Comparison of ENCODE assay signal across 31 cellular contexts in genomic region chr10:43114743-43115611, GRCh38. TPM values are rescaled to one million over a fixed set of nuclear protein-coding genes. Genes with fewer than 3 reads are reported as not detected.
A peak's percentile ranks its signal among the peaks of the same experiment; 100 is the strongest.
DNase-seq lines count a peak whose midpoint lies in the region; ATAC-seq, FAIRE-seq and TF ChIP-seq lines count a peak whose summit lies in the region.
"Had no signal": no experiment of that assay in that cellular context is flagged by ENCODE, and none has a peak within 500 bp of the region (broad histone marks: within the 10 kb centered on the region; RNA-seq: fewer than 3 reads in every experiment).

No MANE protein-coding gene starts in this region.

- no peak for TF ChIP-seq POLR2A in HepG2 (IDR thresholded peaks at IDR 0.05; ENCODE audit: insufficient read depth in 1 of 2, low read depth in 2 of 2, low read length in 2 of 2)
- no peak for TF ChIP-seq POLR2A in right lobe of liver (IDR thresholded peaks at IDR 0.05)
- no peak for TF ChIP-seq POLR2A in breast epithelium (IDR thresholded peaks at IDR 0.05)

- no peak for FAIRE-seq in HepG2 (lab: Jason Lieb, UNC)
- FAIRE-seq: astrocyte had no signal

- H3K27me3 ChIP-seq in HepG2 (ENCODE audit: control insufficient read depth in 1 of 2, insufficient read depth in 2 of 2, low read length in 2 of 2), result peaks cover 2 to 32% of the 10 kb centered on the region in 2 experiments; a peak in 4 of 5 replicates
- H3K27me3 ChIP-seq in right lobe of liver, result no peaks in the 10 kb centered on the region
- no peaks in the 10 kb centered on the region for H3K27me3 ChIP-seq in RWPE2 (ENCODE audit: insufficient read depth, poor library complexity, severe bottlenecking)
- no peaks in the 10 kb centered on the region for H3K27me3 ChIP-seq in lower lobe of right lung (ENCODE audit: low read depth)
- H3K27me3 ChIP-seq in breast epithelium, result no peaks in the 10 kb centered on the region
- H3K27me3 ChIP-seq: esophagus muscularis mucosa, transverse colon had no signal

- H3K4me2 ChIP-seq in HepG2 (ENCODE audit: low read depth, low read length), result no peak overlapping the region

- H3K36me3 Mint-ChIP-seq in activated T-cell treated with anti-CD3 and anti-CD28 coated beads, Interleukin-2, amount 50 U/mL, for 72 hours (ENCODE audit: insufficient read depth in 2 of 2), result no peaks in the 10 kb centered on the region
- H3K36me3 Mint-ChIP-seq: CD4-positive, CD25-positive, alpha-beta regulatory T cell; T-cell had no signal

- 0% methylated on average over 4 of the region's 17 CpGs for WGBS in HepG2 (ENCODE audit: low lambda C conversion rate)
- 60% methylated on average over 1 of the region's 17 CpGs for WGBS in right lobe of liver (ENCODE audit: insufficient coverage, low coverage, low lambda C conversion rate, missing lambda C conversion rate)

- TF ChIP-seq RAD21 in HepG2 (CRISPR knock-in tag; IDR thresholded peaks at IDR 0.05), result no peak

- H3K9me3 ChIP-seq in HepG2 (ENCODE audit: low read length), result no peaks in the 10 kb centered on the region
- H3K9me3 ChIP-seq in right lobe of liver, result no peaks in the 10 kb centered on the region
- H3K9me3 ChIP-seq in RWPE2 (ENCODE audit: severe bottlenecking), result no peaks in the 10 kb centered on the region
- no peaks in the 10 kb centered on the region for H3K9me3 ChIP-seq in lower lobe of right lung
- H3K9me3 ChIP-seq in breast epithelium, result no peaks in the 10 kb centered on the region
- H3K9me3 ChIP-seq: esophagus muscularis mucosa, transverse colon had no signal

- no peak overlapping the region for H3K4me3 Mint-ChIP-seq in activated T-cell treated with anti-CD3 and anti-CD28 coated beads, Interleukin-2, amount 50 U/mL, for 72 hours
- H3K4me3 Mint-ChIP-seq: activated CD4-positive, alpha-beta T cell treated with anti-CD3 and anti-CD28 coated beads for 36 hours; activated T-cell treated with anti-CD3 and anti-CD28 coated beads, Interleukin-2, amount 50 U/mL, for 4 hours; H9; stimulated activated naive CD8-positive, alpha-beta T cell treated with anti-CD3 and anti-CD28 coated beads, Interleukin-15, amount 100 ng/mL, for 72 hours; T-cell had no signal

- DNase-seq in HepG2 (ENCODE audit: low spot score) (no peak), right lobe of liver (no peak), RWPE2 (ENCODE audit: low spot score) (no peak), lower lobe of right lung (peak; percentile 36), HUDEP-2 (lab: John Stamatoyannopoulos, UW; ENCODE audit: unreplicated experiment in 76 of 76) (no peak), breast epithelium (ENCODE audit: low spot score in 2 of 2) (no peak)
- DNase-seq in activated T-cell treated with anti-CD3 and anti-CD28 coated beads, Interleukin-2, amount 50 U/mL, for 72 hours, result no peak
- DNase-seq in activated CD8-positive, alpha-beta memory T cell treated with anti-CD3 and anti-CD28 coated beads, Interleukin-2, amount 50 U/mL, for 4 hours, result no peak
- DNase-seq: activated CD4-positive, alpha-beta T cell treated with anti-CD3 and anti-CD28 coated beads for 36 hours; activated CD8-positive, alpha-beta memory T cell treated with anti-CD3 and anti-CD28 coated beads for 24 hours; activated naive CD4-positive, alpha-beta T cell treated with anti-CD3 and anti-CD28 coated beads, Interleukin-2, amount 50 U/mL, for 16 hours; activated T-cell treated with anti-CD3 and anti-CD28 coated beads, Interleukin-2, amount 50 U/mL, for 4 hours; CD4-positive, CD25-positive, alpha-beta regulatory T cell; DMS 273 treated with DMSO at 0.1 percent for 48 hours; effector memory CD4-positive, alpha-beta T cell; H9; Karpas-422; NCI-H1092 treated with DMSO at 0.1 percent for 48 hours; NCI-H2029; NCI-H2227 treated with DMSO at 0.1 percent for 48 hours; NCI-H748 treated with DMSO at 0.1 percent for 48 hours; occipital lobe; OCI-M1; SIG-M5; stimulated activated CD4-positive, alpha-beta T cell treated with anti-CD3 and anti-CD28 coated beads, Interleukin-4, amount 100 ng/mL, for 1 hour; stimulated activated naive CD8-positive, alpha-beta T cell treated with anti-CD3 and anti-CD28 coated beads, Interleukin-15, amount 100 ng/mL, for 72 hours; T-cell; transverse colon had no signal

- in situ Hi-C loops in HepG2 (cut with HindIII; ENCODE audit: extremely low pct_ligation_motif_present, low pct_unique_long_range_greater_than_20kb), result no loop called here

- no peak overlapping the region for H3K4me3 ChIP-seq in HepG2 (replicated peaks in 1 of 3; ENCODE audit: insufficient read depth in 1 of 3, low read depth in 2 of 3, low read length in 3 of 3)
- no peak overlapping the region for H3K4me3 ChIP-seq in right lobe of liver
- no peak overlapping the region for H3K4me3 ChIP-seq in RWPE2 (ENCODE audit: severe bottlenecking)
- no peak overlapping the region for H3K4me3 ChIP-seq in lower lobe of right lung
- no peak overlapping the region for H3K4me3 ChIP-seq in breast epithelium
- H3K4me3 ChIP-seq: esophagus muscularis mucosa, transverse colon had no signal

- no peak overlapping the region for H2AFZ ChIP-seq in HepG2 (ENCODE audit: low read length)

- no peak for TF ChIP-seq CTCF in HepG2 (CRISPR knock-in tag; IDR thresholded peaks at IDR 0.05)
- TF ChIP-seq CTCF in right lobe of liver (IDR thresholded peaks at IDR 0.05), result no peak
- TF ChIP-seq CTCF in RWPE2 (IDR thresholded peaks at IDR 0.05; ENCODE audit: poor library complexity, severe bottlenecking), result no peak
- TF ChIP-seq CTCF in lower lobe of right lung (IDR thresholded peaks at IDR 0.05), result no peak
- TF ChIP-seq CTCF in breast epithelium (IDR thresholded peaks at IDR 0.05), result no peak

- intact Hi-C loops in HepG2 (cut with micrococcal nuclease; ENCODE audit: unreplicated experiment), result no loop called here
- intact Hi-C loops in right lobe of liver (cut with DNase I), result no loop called here
- intact Hi-C loops in lower lobe of right lung (cut with DNase I), result no loop called here
- intact Hi-C loops in breast epithelium (cut with DNase I; ENCODE audit: low total_unique reads), result no loop called here

- H3K27ac ChIP-seq in HepG2 (ENCODE audit: extremely low read length, insufficient read depth, low read length), result no peak overlapping the region
- no peak overlapping the region for H3K27ac ChIP-seq in right lobe of liver
- H3K27ac ChIP-seq in RWPE2 (ENCODE audit: poor library complexity, severe bottlenecking), result no peak overlapping the region
- no peak overlapping the region for H3K27ac ChIP-seq in lower lobe of right lung
- H3K27ac ChIP-seq in breast epithelium, result no peak overlapping the region
- H3K27ac ChIP-seq: esophagus muscularis mucosa, transverse colon had no signal

- TF ChIP-seq EP300 in HepG2 (IDR thresholded peaks at IDR 0.05; ENCODE audit: low read depth in 2 of 2, low read length in 2 of 2) (no peak), HepG2 (CRISPR knock-in tag; IDR thresholded peaks at IDR 0.05; ENCODE audit: borderline replicate concordance) (no peak)

- POLR2A ChIA-PET in HepG2 (lab: Yijun Ruan, JAX), result no interaction called here

- H3K4me1 ChIP-seq in HepG2 (ENCODE audit: insufficient read depth, low read length), result peaks cover 14% of the 10 kb centered on the region
- H3K4me1 ChIP-seq in right lobe of liver, result no peaks in the 10 kb centered on the region
- H3K4me1 ChIP-seq in RWPE2 (ENCODE audit: insufficient read depth, poor library complexity, severe bottlenecking), result peaks cover 5% of the 10 kb centered on the region
- H3K4me1 ChIP-seq in lower lobe of right lung, result no peaks in the 10 kb centered on the region
- no peaks in the 10 kb centered on the region for H3K4me1 ChIP-seq in breast epithelium
- H3K4me1 ChIP-seq: transverse colon had no signal

- H3K4me1 Mint-ChIP-seq in activated T-cell treated with anti-CD3 and anti-CD28 coated beads, Interleukin-2, amount 50 U/mL, for 72 hours (ENCODE audit: low read depth), result no peaks in the 10 kb centered on the region
- H3K4me1 Mint-ChIP-seq: activated CD4-positive, alpha-beta T cell treated with anti-CD3 and anti-CD28 coated beads for 36 hours had no signal

- no peak overlapping the region for H3K27ac Mint-ChIP-seq in activated T-cell treated with anti-CD3 and anti-CD28 coated beads, Interleukin-2, amount 50 U/mL, for 72 hours
- H3K27ac Mint-ChIP-seq: activated CD4-positive, alpha-beta T cell treated with anti-CD3 and anti-CD28 coated beads for 36 hours; T-cell had no signal

- no TSS peak for BruUV-seq in HepG2 (replicated peaks; lab: Mats Ljungman, UMichigan)

- no peaks in the 10 kb centered on the region for H3K36me3 ChIP-seq in HepG2 (replicated peaks in 1 of 2; ENCODE audit: control insufficient read depth in 1 of 2, insufficient read depth in 2 of 2, low read length in 2 of 2)
- no peaks in the 10 kb centered on the region for H3K36me3 ChIP-seq in right lobe of liver
- H3K36me3 ChIP-seq in RWPE2 (ENCODE audit: low read depth), result no peaks in the 10 kb centered on the region
- no peaks in the 10 kb centered on the region for H3K36me3 ChIP-seq in lower lobe of right lung
- H3K36me3 ChIP-seq in breast epithelium, result no peaks in the 10 kb centered on the region
- H3K36me3 ChIP-seq: esophagus muscularis mucosa, transverse colon had no signal

- no peaks in the 10 kb centered on the region for H4K20me1 ChIP-seq in HepG2 (ENCODE audit: insufficient read depth, low read length)

- H3K9ac ChIP-seq in HepG2 (ENCODE audit: insufficient read depth, low read depth, low read length), result no peak overlapping the region

- ATAC-seq in HepG2 (peak; percentile 61), right lobe of liver (no peak), RWPE2 (ENCODE audit: low read depth) (0 out of 3 replicates have a peak, but pooled peaks have one; percentile 15), lower lobe of right lung (no peak)
- ATAC-seq in activated T-cell treated with anti-CD3 and anti-CD28 coated beads, Interleukin-2, amount 50 U/mL, for 72 hours (replicated peaks in 1 of 2), result no peak
- ATAC-seq: activated CD4-positive, alpha-beta T cell treated with anti-CD3 and anti-CD28 coated beads for 36 hours; activated T-cell treated with anti-CD3 and anti-CD28 coated beads, Interleukin-2, amount 50 U/mL, for 4 hours; stimulated activated naive CD8-positive, alpha-beta T cell treated with anti-CD3 and anti-CD28 coated beads, Interleukin-15, amount 100 ng/mL, for 72 hours; T-cell had no signal

- no peaks in the 10 kb centered on the region for H3K9me3 Mint-ChIP-seq in activated T-cell treated with anti-CD3 and anti-CD28 coated beads, Interleukin-2, amount 50 U/mL, for 72 hours
- H3K9me3 Mint-ChIP-seq: activated T-cell treated with anti-CD3 and anti-CD28 coated beads, Interleukin-2, amount 50 U/mL, for 4 hours; CD4-positive, CD25-positive, alpha-beta regulatory T cell; H9; stimulated activated naive CD8-positive, alpha-beta T cell treated with anti-CD3 and anti-CD28 coated beads, Interleukin-15, amount 100 ng/mL, for 72 hours; T-cell had no signal

- no peaks in the 10 kb centered on the region for H3K27me3 Mint-ChIP-seq in activated T-cell treated with anti-CD3 and anti-CD28 coated beads, Interleukin-2, amount 50 U/mL, for 72 hours (ENCODE audit: low read depth)
- H3K27me3 Mint-ChIP-seq: activated CD4-positive, alpha-beta T cell treated with anti-CD3 and anti-CD28 coated beads for 36 hours; CD4-positive, CD25-positive, alpha-beta regulatory T cell; stimulated activated naive CD8-positive, alpha-beta T cell treated with anti-CD3 and anti-CD28 coated beads, Interleukin-15, amount 100 ng/mL, for 72 hours; T-cell had no signal

- H3K79me2 ChIP-seq in HepG2 (ENCODE audit: insufficient read depth, low read length), result no peaks in the 10 kb centered on the region

- CTCF ChIA-PET in HepG2 (lab: Yijun Ruan, JAX; ENCODE audit: low intra/inter-chr PET ratio, low total read pairs), result no interaction called here

RNA-seq across cellular contexts. Expression of gene CSGALNACT2, which starts 23.3 kb away (rescaled TPM):
- total RNA-seq in HepG2 (2016; rRNA removed; fragmentation: Illumina TruSeq; extraction: Trizol) (3.3 and 3.6 TPM in 2 replicates), right lobe of liver (10 to 100 TPM in 1 of 6 experiments, 1 to 10 TPM in 5; 5.4 to 11.1 (median 8.3) TPM), lower lobe of right lung (36.4 TPM), breast epithelium (10 to 100 TPM; 21.6 to 35.5 (median 27.8) TPM)
- total RNA-seq in HepG2 (2016; cell fraction: cytosol; rRNA removed; fragmentation: Illumina TruSeq; extraction: Trizol; ENCODE audit: low read depth), result 9.3 and 11.5 TPM in 2 replicates
- total RNA-seq in HepG2 (2016; cell fraction: insoluble cytoplasmic fraction; rRNA removed; fragmentation: Illumina TruSeq; extraction: Trizol), result 3.5 and 3.7 TPM in 2 replicates
- total RNA-seq in HepG2 (2016; cell fraction: membrane; rRNA removed; fragmentation: Illumina TruSeq; extraction: Trizol), result 9.4 and 11.4 TPM in 2 replicates
- 4.3 and 4.5 TPM in 2 replicates for total RNA-seq in HepG2 (2016; cell fraction: nucleus; rRNA removed; fragmentation: Illumina TruSeq; extraction: Trizol)
- polyA plus RNA-seq in HepG2 (2011; rRNA removed), result 7.1 and 8.2 TPM in 2 replicates
- polyA plus RNA-seq in HepG2 (2011; cell fraction: cytosol; rRNA removed), result 3.4 and 6.9 TPM in 2 replicates
- 5.3 and 8.7 TPM in 2 replicates for polyA plus RNA-seq in HepG2 (2011; cell fraction: nucleus; rRNA removed)
- polyA plus RNA-seq in HepG2 (2012), result 5.8 and 10.3 TPM in 2 replicates
- polyA plus RNA-seq in HepG2 (2016; cell fraction: cytosol; fragmentation: Illumina TruSeq; extraction: Trizol; ENCODE audit: low read depth), result 1.3 and 1.5 TPM in 2 replicates
- 5.7 TPM in 2 replicates for polyA plus RNA-seq in HepG2 (2016; cell fraction: insoluble cytoplasmic fraction; fragmentation: Illumina TruSeq; extraction: Trizol; ENCODE audit: low read depth)
- 3.9 and 4.4 TPM in 2 replicates for polyA plus RNA-seq in HepG2 (2016; cell fraction: membrane; fragmentation: Illumina TruSeq; extraction: Trizol; ENCODE audit: low read depth)
- polyA plus RNA-seq in HepG2 (2016; cell fraction: nucleus; fragmentation: Illumina TruSeq; extraction: Trizol; ENCODE audit: insufficient read depth, low read depth), result 10.6 and 11.0 TPM in 2 replicates
- polyA minus RNA-seq in HepG2 (2011; rRNA and poly(A)+ RNA removed; ENCODE audit: low replicate concordance), result 3.1 and 4.4 TPM in 2 replicates
- polyA minus RNA-seq in HepG2 (2011; cell fraction: cytosol; rRNA and poly(A)+ RNA removed), result 5.9 and 8.1 TPM in 2 replicates
- 8.2 and 10.3 TPM in 2 replicates for polyA minus RNA-seq in HepG2 (2011; cell fraction: nucleus; rRNA and poly(A)+ RNA removed)
- 10 to 100 TPM; 51.3 to 55.2 TPM for total RNA-seq in activated T-cell treated with anti-CD3 and anti-CD28 coated beads, Interleukin-2, amount 50 U/mL, for 72 hours

RNA-seq across cellular contexts. Expression of gene RET, which starts 38.1 kb away (rescaled TPM):
- total RNA-seq in HepG2 (2016; rRNA removed; fragmentation: Illumina TruSeq; extraction: Trizol), result 0.02 TPM in 1 of 2 replicates, not detected in the other
- total RNA-seq in HepG2 (2016; cell fraction: cytosol; rRNA removed; fragmentation: Illumina TruSeq; extraction: Trizol; ENCODE audit: low read depth), result not detected in 2 replicates
- total RNA-seq in HepG2 (2016; cell fraction: insoluble cytoplasmic fraction; rRNA removed; fragmentation: Illumina TruSeq; extraction: Trizol), result not detected in 2 replicates
- not detected in 2 replicates for total RNA-seq in HepG2 (2016; cell fraction: membrane; rRNA removed; fragmentation: Illumina TruSeq; extraction: Trizol)
- not detected in 2 replicates for total RNA-seq in HepG2 (2016; cell fraction: nucleus; rRNA removed; fragmentation: Illumina TruSeq; extraction: Trizol)
- not detected in 2 replicates for polyA plus RNA-seq in HepG2 (2011; rRNA removed)
- not detected in 2 replicates for polyA plus RNA-seq in HepG2 (2011; cell fraction: cytosol; rRNA removed)
- polyA plus RNA-seq in HepG2 (2011; cell fraction: nucleus; rRNA removed), result not detected in 2 replicates
- 0.03 TPM in 1 of 2 replicates, not detected in the other for polyA plus RNA-seq in HepG2 (2012)
- polyA plus RNA-seq in HepG2 (2016; cell fraction: cytosol; fragmentation: Illumina TruSeq; extraction: Trizol; ENCODE audit: low read depth), result not detected in 2 replicates
- not detected in 2 replicates for polyA plus RNA-seq in HepG2 (2016; cell fraction: insoluble cytoplasmic fraction; fragmentation: Illumina TruSeq; extraction: Trizol; ENCODE audit: low read depth)
- not detected in 2 replicates for polyA plus RNA-seq in HepG2 (2016; cell fraction: membrane; fragmentation: Illumina TruSeq; extraction: Trizol; ENCODE audit: low read depth)
- polyA plus RNA-seq in HepG2 (2016; cell fraction: nucleus; fragmentation: Illumina TruSeq; extraction: Trizol; ENCODE audit: insufficient read depth, low read depth), result not detected in 2 replicates
- 0.04 TPM in 1 of 2 replicates, not detected in the other for polyA minus RNA-seq in HepG2 (2011; rRNA and poly(A)+ RNA removed; ENCODE audit: low replicate concordance)
- not detected in 2 replicates for polyA minus RNA-seq in HepG2 (2011; cell fraction: cytosol; rRNA and poly(A)+ RNA removed)
- polyA minus RNA-seq in HepG2 (2011; cell fraction: nucleus; rRNA and poly(A)+ RNA removed), result not detected in 2 replicates
- total RNA-seq in right lobe of liver, result 10 to 100 TPM in 1 of 6 experiments, 1 to 10 TPM in 3, under 1 TPM in 2; 0.53 to 10.2 (median 1.4) TPM
- total RNA-seq in lower lobe of right lung, result 0.68 TPM
- total RNA-seq in activated T-cell treated with anti-CD3 and anti-CD28 coated beads, Interleukin-2, amount 50 U/mL, for 72 hours, result under 1 TPM; 0.29 to 0.67 TPM
- total RNA-seq in breast epithelium, result 1 to 10 TPM in 1 of 3 donors, under 1 TPM in 2; 0.66 to 1.8 (median 0.96) TPM
- total RNA-seq: HT-29 had no signal
- polyA plus RNA-seq: CD4-positive, CD25-positive, alpha-beta regulatory T cell had no signal

Comparison
In these comparisons a context has a peak if more than half of its experiments do, and no peak if none do; other contexts are left out.
1. ATAC-seq: peak in HepG2 (single experiment) and RWPE2 (single experiment); none in right lobe of liver (0 of 4), lower lobe of right lung (0 of 2) and activated T-cell treated with anti-CD3 and anti-CD28 coated beads, Interleukin-2, amount 50 U/mL, for 72 hours (0 of 2).